In the genomic region with DNA sequence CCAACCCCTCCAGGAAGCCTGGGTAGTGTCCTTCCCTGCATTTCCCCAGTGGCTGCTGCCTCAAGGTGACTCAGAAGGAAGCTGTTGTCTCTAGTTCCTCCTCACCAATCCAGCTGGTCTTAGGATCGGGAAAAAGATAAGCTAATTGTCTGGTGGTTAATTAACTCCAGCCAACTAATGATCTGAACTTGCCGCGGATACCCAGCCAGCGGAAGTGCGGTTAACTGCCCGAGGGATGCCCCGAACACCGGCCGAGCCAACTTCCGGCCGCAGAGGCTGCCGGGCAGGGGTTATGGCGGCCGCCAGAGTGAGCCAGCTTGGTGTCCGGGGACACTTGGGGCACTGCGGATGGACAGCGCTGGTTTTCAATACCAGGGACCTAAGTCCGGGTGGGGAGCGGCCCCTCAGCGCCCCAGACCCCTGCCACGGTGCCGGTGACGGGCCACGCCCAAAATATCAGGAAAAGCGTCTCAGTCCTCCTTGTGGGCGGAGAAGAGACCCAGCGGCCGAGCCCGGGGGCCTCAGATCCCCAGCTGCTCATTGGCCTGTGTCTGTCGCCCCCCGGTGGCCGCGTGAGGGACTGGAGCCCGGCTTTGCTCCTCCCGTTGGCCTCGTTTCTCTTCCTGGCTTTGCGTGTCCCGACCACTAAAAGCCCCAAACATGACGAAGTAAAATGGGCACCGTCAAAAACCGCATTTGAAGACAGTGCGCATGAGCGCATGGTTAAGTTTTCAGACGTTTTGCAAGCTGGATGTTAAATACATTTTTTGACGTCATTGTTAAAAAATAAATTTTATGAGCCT, we compare ENCODE assay signal across 1 cellular context.
TF ChIP-seq lines count a peak whose summit lies in the region.

No MANE protein-coding gene starts in this region.

TF ChIP-seq in K562, 482 proteins besides CTCF, POLR2A, EP300 and RAD21 (continued from another document and continues in another):
- TF ChIP-seq, protein P1, sequence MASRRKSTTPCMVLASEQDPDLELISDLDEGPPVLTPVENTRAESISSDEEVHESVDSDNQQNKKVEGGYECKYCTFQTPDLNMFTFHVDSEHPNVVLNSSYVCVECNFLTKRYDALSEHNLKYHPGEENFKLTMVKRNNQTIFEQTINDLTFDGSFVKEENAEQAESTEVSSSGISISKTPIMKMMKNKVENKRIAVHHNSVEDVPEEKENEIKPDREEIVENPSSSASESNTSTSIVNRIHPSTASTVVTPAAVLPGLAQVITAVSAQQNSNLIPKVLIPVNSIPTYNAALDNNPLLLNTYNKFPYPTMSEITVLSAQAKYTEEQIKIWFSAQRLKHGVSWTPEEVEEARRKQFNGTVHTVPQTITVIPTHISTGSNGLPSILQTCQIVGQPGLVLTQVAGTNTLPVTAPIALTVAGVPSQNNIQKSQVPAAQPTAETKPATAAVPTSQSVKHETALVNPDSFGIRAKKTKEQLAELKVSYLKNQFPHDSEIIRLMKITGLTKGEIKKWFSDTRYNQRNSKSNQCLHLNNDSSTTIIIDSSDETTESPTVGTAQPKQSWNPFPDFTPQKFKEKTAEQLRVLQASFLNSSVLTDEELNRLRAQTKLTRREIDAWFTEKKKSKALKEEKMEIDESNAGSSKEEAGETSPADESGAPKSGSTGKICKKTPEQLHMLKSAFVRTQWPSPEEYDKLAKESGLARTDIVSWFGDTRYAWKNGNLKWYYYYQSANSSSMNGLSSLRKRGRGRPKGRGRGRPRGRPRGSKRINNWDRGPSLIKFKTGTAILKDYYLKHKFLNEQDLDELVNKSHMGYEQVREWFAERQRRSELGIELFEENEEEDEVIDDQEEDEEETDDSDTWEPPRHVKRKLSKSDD (conservative IDR thresholded peaks at IDR 0.05; ENCODE audit: low read length), result no peak
- no peak for TF ChIP-seq ASH1L (IDR thresholded peaks at IDR 0.05; ENCODE audit: borderline replicate concordance, low read depth, partially characterized antibody)
- TF ChIP-seq, protein P2, sequence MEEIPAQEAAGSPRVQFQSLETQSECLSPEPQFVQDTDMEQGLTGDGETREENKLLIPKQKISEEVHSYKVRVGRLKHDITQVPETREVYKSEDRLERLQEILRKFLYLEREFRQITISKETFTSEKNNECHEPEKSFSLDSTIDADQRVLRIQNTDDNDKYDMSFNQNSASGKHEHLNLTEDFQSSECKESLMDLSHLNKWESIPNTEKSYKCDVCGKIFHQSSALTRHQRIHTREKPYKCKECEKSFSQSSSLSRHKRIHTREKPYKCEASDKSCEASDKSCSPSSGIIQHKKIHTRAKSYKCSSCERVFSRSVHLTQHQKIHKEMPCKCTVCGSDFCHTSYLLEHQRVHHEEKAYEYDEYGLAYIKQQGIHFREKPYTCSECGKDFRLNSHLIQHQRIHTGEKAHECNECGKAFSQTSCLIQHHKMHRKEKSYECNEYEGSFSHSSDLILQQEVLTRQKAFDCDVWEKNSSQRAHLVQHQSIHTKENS (CRISPR knock-in tag; IDR thresholded peaks at IDR 0.05), result no peak
- TF ChIP-seq POLR2G (IDR thresholded peaks at IDR 0.05; ENCODE audit: low read depth, low read length), result peak; percentile 96
- no peak for TF ChIP-seq MEIS2 (IDR thresholded peaks at IDR 0.05; ENCODE audit: partially characterized antibody)
- no peak; the same call in 1 of the 2 replicates for TF ChIP-seq DPF2 (IDR thresholded peaks at IDR 0.05)
- TF ChIP-seq BMI1 (IDR thresholded peaks at IDR 0.05; ENCODE audit: low read length), result no peak
- 0 out of 2 replicates have a peak, but pooled peaks have one; percentile 24 for TF ChIP-seq PTBP1 (IDR thresholded peaks at IDR 0.05; ENCODE audit: low read depth, low read length)
- TF ChIP-seq SAP30 (IDR thresholded peaks at IDR 0.05; ENCODE audit: borderline replicate concordance, insufficient read depth, low read depth, low read length, poor library complexity, severe bottlenecking), result peak; percentile 58
- TF ChIP-seq GTF2F1 (IDR thresholded peaks at IDR 0.05; ENCODE audit: low read depth, low read length), result no peak
- 0 out of 2 replicates have a peak, but pooled peaks have one; percentile 44 for TF ChIP-seq ZNF24 (IDR thresholded peaks at IDR 0.05)
- no peak for TF ChIP-seq ETS2 (tag; IDR thresholded peaks at IDR 0.05; ENCODE audit: borderline replicate concordance, poor library complexity, severe bottlenecking)
- TF ChIP-seq ARID2 (IDR thresholded peaks at IDR 0.05), result peak; percentile 82
- TF ChIP-seq, protein P3, sequence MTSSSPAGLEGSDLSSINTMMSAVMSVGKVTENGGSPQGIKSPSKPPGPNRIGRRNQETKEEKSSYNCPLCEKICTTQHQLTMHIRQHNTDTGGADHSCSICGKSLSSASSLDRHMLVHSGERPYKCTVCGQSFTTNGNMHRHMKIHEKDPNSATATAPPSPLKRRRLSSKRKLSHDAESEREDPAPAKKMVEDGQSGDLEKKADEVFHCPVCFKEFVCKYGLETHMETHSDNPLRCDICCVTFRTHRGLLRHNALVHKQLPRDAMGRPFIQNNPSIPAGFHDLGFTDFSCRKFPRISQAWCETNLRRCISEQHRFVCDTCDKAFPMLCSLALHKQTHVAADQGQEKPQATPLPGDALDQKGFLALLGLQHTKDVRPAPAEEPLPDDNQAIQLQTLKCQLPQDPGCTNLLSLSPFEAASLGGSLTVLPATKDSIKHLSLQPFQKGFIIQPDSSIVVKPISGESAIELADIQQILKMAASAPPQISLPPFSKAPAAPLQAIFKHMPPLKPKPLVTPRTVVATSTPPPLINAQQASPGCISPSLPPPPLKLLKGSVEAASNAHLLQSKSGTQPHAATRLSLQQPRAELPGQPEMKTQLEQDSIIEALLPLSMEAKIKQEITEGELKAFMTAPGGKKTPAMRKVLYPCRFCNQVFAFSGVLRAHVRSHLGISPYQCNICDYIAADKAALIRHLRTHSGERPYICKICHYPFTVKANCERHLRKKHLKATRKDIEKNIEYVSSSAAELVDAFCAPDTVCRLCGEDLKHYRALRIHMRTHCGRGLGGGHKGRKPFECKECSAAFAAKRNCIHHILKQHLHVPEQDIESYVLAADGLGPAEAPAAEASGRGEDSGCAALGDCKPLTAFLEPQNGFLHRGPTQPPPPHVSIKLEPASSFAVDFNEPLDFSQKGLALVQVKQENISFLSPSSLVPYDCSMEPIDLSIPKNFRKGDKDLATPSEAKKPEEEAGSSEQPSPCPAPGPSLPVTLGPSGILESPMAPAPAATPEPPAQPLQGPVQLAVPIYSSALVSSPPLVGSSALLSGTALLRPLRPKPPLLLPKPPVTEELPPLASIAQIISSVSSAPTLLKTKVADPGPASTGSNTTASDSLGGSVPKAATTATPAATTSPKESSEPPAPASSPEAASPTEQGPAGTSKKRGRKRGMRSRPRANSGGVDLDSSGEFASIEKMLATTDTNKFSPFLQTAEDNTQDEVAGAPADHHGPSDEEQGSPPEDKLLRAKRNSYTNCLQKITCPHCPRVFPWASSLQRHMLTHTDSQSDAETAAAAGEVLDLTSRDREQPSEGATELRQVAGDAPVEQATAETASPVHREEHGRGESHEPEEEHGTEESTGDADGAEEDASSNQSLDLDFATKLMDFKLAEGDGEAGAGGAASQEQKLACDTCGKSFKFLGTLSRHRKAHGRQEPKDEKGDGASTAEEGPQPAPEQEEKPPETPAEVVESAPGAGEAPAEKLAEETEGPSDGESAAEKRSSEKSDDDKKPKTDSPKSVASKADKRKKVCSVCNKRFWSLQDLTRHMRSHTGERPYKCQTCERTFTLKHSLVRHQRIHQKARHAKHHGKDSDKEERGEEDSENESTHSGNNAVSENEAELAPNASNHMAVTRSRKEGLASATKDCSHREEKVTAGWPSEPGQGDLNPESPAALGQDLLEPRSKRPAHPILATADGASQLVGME (CRISPR knock-in tag; IDR thresholded peaks at IDR 0.05), result peak; percentile 95
- TF ChIP-seq KAT8 (IDR thresholded peaks at IDR 0.05; ENCODE audit: low read depth), result no peak
- TF ChIP-seq ZNF124 (CRISPR knock-in tag; IDR thresholded peaks at IDR 0.05), result no peak
- no peak; the same call in 1 of the 2 replicates for TF ChIP-seq TCF7 (IDR thresholded peaks at IDR 0.05; ENCODE audit: borderline replicate concordance)
- TF ChIP-seq SMARCA5 (IDR thresholded peaks at IDR 0.05), result no peak
- TF ChIP-seq ZSCAN29 (IDR thresholded peaks at IDR 0.05), result no peak
- TF ChIP-seq, protein P4, sequence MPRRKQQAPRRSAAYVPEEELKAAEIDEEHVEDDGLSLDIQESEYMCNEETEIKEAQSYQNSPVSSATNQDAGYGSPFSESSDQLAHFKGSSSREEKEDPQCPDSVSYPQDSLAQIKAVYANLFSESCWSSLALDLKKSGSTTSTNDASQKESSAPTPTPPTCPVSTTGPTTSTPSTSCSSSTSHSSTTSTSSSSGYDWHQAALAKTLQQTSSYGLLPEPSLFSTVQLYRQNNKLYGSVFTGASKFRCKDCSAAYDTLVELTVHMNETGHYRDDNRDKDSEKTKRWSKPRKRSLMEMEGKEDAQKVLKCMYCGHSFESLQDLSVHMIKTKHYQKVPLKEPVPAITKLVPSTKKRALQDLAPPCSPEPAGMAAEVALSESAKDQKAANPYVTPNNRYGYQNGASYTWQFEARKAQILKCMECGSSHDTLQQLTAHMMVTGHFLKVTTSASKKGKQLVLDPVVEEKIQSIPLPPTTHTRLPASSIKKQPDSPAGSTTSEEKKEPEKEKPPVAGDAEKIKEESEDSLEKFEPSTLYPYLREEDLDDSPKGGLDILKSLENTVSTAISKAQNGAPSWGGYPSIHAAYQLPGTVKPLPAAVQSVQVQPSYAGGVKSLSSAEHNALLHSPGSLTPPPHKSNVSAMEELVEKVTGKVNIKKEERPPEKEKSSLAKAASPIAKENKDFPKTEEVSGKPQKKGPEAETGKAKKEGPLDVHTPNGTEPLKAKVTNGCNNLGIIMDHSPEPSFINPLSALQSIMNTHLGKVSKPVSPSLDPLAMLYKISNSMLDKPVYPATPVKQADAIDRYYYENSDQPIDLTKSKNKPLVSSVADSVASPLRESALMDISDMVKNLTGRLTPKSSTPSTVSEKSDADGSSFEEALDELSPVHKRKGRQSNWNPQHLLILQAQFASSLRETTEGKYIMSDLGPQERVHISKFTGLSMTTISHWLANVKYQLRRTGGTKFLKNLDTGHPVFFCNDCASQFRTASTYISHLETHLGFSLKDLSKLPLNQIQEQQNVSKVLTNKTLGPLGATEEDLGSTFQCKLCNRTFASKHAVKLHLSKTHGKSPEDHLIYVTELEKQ (CRISPR knock-in tag; IDR thresholded peaks at IDR 0.05), result peak; percentile 71; the same call in 1 of the 2 replicates
- TF ChIP-seq, protein P5, sequence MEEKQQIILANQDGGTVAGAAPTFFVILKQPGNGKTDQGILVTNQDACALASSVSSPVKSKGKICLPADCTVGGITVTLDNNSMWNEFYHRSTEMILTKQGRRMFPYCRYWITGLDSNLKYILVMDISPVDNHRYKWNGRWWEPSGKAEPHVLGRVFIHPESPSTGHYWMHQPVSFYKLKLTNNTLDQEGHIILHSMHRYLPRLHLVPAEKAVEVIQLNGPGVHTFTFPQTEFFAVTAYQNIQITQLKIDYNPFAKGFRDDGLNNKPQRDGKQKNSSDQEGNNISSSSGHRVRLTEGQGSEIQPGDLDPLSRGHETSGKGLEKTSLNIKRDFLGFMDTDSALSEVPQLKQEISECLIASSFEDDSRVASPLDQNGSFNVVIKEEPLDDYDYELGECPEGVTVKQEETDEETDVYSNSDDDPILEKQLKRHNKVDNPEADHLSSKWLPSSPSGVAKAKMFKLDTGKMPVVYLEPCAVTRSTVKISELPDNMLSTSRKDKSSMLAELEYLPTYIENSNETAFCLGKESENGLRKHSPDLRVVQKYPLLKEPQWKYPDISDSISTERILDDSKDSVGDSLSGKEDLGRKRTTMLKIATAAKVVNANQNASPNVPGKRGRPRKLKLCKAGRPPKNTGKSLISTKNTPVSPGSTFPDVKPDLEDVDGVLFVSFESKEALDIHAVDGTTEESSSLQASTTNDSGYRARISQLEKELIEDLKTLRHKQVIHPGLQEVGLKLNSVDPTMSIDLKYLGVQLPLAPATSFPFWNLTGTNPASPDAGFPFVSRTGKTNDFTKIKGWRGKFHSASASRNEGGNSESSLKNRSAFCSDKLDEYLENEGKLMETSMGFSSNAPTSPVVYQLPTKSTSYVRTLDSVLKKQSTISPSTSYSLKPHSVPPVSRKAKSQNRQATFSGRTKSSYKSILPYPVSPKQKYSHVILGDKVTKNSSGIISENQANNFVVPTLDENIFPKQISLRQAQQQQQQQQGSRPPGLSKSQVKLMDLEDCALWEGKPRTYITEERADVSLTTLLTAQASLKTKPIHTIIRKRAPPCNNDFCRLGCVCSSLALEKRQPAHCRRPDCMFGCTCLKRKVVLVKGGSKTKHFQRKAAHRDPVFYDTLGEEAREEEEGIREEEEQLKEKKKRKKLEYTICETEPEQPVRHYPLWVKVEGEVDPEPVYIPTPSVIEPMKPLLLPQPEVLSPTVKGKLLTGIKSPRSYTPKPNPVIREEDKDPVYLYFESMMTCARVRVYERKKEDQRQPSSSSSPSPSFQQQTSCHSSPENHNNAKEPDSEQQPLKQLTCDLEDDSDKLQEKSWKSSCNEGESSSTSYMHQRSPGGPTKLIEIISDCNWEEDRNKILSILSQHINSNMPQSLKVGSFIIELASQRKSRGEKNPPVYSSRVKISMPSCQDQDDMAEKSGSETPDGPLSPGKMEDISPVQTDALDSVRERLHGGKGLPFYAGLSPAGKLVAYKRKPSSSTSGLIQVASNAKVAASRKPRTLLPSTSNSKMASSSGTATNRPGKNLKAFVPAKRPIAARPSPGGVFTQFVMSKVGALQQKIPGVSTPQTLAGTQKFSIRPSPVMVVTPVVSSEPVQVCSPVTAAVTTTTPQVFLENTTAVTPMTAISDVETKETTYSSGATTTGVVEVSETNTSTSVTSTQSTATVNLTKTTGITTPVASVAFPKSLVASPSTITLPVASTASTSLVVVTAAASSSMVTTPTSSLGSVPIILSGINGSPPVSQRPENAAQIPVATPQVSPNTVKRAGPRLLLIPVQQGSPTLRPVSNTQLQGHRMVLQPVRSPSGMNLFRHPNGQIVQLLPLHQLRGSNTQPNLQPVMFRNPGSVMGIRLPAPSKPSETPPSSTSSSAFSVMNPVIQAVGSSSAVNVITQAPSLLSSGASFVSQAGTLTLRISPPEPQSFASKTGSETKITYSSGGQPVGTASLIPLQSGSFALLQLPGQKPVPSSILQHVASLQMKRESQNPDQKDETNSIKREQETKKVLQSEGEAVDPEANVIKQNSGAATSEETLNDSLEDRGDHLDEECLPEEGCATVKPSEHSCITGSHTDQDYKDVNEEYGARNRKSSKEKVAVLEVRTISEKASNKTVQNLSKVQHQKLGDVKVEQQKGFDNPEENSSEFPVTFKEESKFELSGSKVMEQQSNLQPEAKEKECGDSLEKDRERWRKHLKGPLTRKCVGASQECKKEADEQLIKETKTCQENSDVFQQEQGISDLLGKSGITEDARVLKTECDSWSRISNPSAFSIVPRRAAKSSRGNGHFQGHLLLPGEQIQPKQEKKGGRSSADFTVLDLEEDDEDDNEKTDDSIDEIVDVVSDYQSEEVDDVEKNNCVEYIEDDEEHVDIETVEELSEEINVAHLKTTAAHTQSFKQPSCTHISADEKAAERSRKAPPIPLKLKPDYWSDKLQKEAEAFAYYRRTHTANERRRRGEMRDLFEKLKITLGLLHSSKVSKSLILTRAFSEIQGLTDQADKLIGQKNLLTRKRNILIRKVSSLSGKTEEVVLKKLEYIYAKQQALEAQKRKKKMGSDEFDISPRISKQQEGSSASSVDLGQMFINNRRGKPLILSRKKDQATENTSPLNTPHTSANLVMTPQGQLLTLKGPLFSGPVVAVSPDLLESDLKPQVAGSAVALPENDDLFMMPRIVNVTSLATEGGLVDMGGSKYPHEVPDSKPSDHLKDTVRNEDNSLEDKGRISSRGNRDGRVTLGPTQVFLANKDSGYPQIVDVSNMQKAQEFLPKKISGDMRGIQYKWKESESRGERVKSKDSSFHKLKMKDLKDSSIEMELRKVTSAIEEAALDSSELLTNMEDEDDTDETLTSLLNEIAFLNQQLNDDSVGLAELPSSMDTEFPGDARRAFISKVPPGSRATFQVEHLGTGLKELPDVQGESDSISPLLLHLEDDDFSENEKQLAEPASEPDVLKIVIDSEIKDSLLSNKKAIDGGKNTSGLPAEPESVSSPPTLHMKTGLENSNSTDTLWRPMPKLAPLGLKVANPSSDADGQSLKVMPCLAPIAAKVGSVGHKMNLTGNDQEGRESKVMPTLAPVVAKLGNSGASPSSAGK (IDR thresholded peaks at IDR 0.05), result peak; percentile 57
